ENCODE assay signal across 7 cellular contexts in genomic region chr16:29340779-29341438, GRCh38.
A peak's percentile ranks its signal among the peaks of the same experiment; 100 is the strongest.
DNase-seq lines count a peak whose midpoint lies in the region; TF ChIP-seq lines count a peak whose summit lies in the region.
"Not testable (repeated sequence)": the region's sequence is repeated elsewhere in the genome, so short reads cannot be mapped to it uniquely, and the experiment has no call there.

No MANE protein-coding gene starts in this region.

- not testable (repeated sequence) for H2BK15ac ChIP-seq in neuronal stem cell (ENCODE audit: low read length)

- H3K27ac ChIP-seq in BLaER1 treated with 17β-estradiol and CSF1 and Interleukin-3, amounts not matched to agents 10 nM and 100 nM, result peak overlapping the region in 1 of 11 experiments; percentile 71; a peak in 2 of 22 replicates
- H3K27ac ChIP-seq in Karpas-422 (ENCODE audit: low read length), result peak overlapping the region; percentile 96
- H3K27ac ChIP-seq in SU-DHL-6 (ENCODE audit: low read depth, low read length), result peak overlapping the region; percentile 23
- H3K27ac ChIP-seq in neuronal stem cell (replicated peaks; ENCODE audit: low read length), result not testable (repeated sequence)

- peaks cover 20 to 48% (median 39%) of the 10 kb centered on the region in 10 experiments for H3K4me1 ChIP-seq in BLaER1 treated with 17β-estradiol and CSF1 and Interleukin-3, amounts not matched to agents 10 nM and 100 nM
- peaks cover 46% of the 10 kb centered on the region for H3K4me1 ChIP-seq in Karpas-422 (ENCODE audit: low read length)
- H3K4me1 ChIP-seq in neuronal stem cell (ENCODE audit: control insufficient read depth in 2 of 2, insufficient read depth in 1 of 2, low read depth in 1 of 2, low read length in 2 of 2), result not testable (repeated sequence)

- not testable (repeated sequence) for H4K8ac ChIP-seq in neuronal stem cell (ENCODE audit: low read depth, low read length)

- H3K4ac ChIP-seq in neuronal stem cell (ENCODE audit: low read length), result not testable (repeated sequence)

- TF ChIP-seq CTCF in SU-DHL-6 (IDR thresholded peaks at IDR 0.05; ENCODE audit: insufficient read depth, low read length, poor library complexity, severe bottlenecking); fibroblast of the aortic adventitia (IDR thresholded peaks at IDR 0.05; ENCODE audit: insufficient read depth, low read length): not testable (repeated sequence)

- H3K14ac ChIP-seq in neuronal stem cell (ENCODE audit: low read length), result not testable (repeated sequence)

- H2BK12ac ChIP-seq in neuronal stem cell (ENCODE audit: low read length), result not testable (repeated sequence)

- H3K4me3 ChIP-seq in BLaER1 treated with 17β-estradiol and CSF1 and Interleukin-3, amounts not matched to agents 10 nM and 100 nM; Karpas-422 (ENCODE audit: low read length); SU-DHL-6 (ENCODE audit: insufficient read depth, low read length, poor library complexity, severe bottlenecking); fibroblast of the aortic adventitia (ENCODE audit: low read depth, low read length); neuronal stem cell (ENCODE audit: low read length in 2 of 2): not testable (repeated sequence)

- DNase-seq in ELF-1 (ENCODE audit: low read depth, low spot score) (peak; percentile 36), NCI-H69 (lab: John Stamatoyannopoulos, UW) (peak; percentile 16), fibroblast of the aortic adventitia (ENCODE audit: low read depth) (peak; percentile 27)
- DNase-seq in Karpas-422; neuronal stem cell (ENCODE audit: low spot score): not testable (repeated sequence)

- peak overlapping the region in 6 of 11 experiments; percentile 39 to 79 (median 77); a peak in 11 of 22 replicates for H3K4me2 ChIP-seq in BLaER1 treated with 17β-estradiol and CSF1 and Interleukin-3, amounts not matched to agents 10 nM and 100 nM
- H3K4me2 ChIP-seq in Karpas-422 (ENCODE audit: low read depth, low read length, poor library complexity, severe bottlenecking); SU-DHL-6 (ENCODE audit: low read depth, low read length, poor library complexity, severe bottlenecking); neuronal stem cell (ENCODE audit: insufficient read depth, low read length, poor library complexity, severe bottlenecking): not testable (repeated sequence)

- H3K79me2 ChIP-seq in Karpas-422 (ENCODE audit: low read length); SU-DHL-6 (ENCODE audit: insufficient read depth, low read length): not testable (repeated sequence)

- not testable (repeated sequence) for H3K36me3 ChIP-seq in BLaER1 treated with 17β-estradiol and CSF1 and Interleukin-3, amounts not matched to agents 10 nM and 100 nM; Karpas-422 (ENCODE audit: insufficient read depth, low read length); SU-DHL-6 (ENCODE audit: low read length); neuronal stem cell (replicated peaks in 1 of 2; ENCODE audit: control insufficient read depth in 2 of 2, insufficient read depth in 2 of 2, low read length in 2 of 2)

- H3K27me3 ChIP-seq in BLaER1 treated with 17β-estradiol and CSF1 and Interleukin-3, amounts not matched to agents 10 nM and 100 nM; Karpas-422 (ENCODE audit: low read length); SU-DHL-6 (ENCODE audit: low read length); neuronal stem cell (ENCODE audit: control insufficient read depth in 3 of 3, insufficient read depth in 3 of 3, low read depth in 1 of 3, low read length in 3 of 3): not testable (repeated sequence)

- H3K9me2 ChIP-seq in Karpas-422 (replicated peaks; ENCODE audit: insufficient read depth, low read length); SU-DHL-6 (replicated peaks; ENCODE audit: insufficient read depth, low read length): not testable (repeated sequence)

- not testable (repeated sequence) for H2AFZ ChIP-seq in Karpas-422 (ENCODE audit: low read length); SU-DHL-6 (ENCODE audit: low read depth, low read length, severe bottlenecking)
- H2AFZ ChIP-seq in neuronal stem cell (ENCODE audit: low read length), result peak overlapping the region; percentile 24

- H2AK5ac ChIP-seq in neuronal stem cell (ENCODE audit: low read depth, low read length), result not testable (repeated sequence)

- peaks cover 23% of the 10 kb centered on the region for H3F3A ChIP-seq in SU-DHL-6 (ENCODE audit: insufficient read depth)

- not testable (repeated sequence) for H3K18ac ChIP-seq in neuronal stem cell (ENCODE audit: low read length)

- H3K9ac ChIP-seq in BLaER1 treated with 17β-estradiol and CSF1 and Interleukin-3, amounts not matched to agents 10 nM and 100 nM; neuronal stem cell (ENCODE audit: low read depth, low read length, poor library complexity): not testable (repeated sequence)
- peak overlapping the region; percentile 49 for H3K9ac ChIP-seq in Karpas-422 (ENCODE audit: low read length)
- H3K9ac ChIP-seq in SU-DHL-6 (ENCODE audit: low read length), result peak overlapping the region; percentile 16; the same call in 1 of the 2 replicates

- H2BK120ac ChIP-seq in neuronal stem cell (ENCODE audit: low read depth, low read length), result not testable (repeated sequence)

- H3K79me1 ChIP-seq in neuronal stem cell (ENCODE audit: low read depth, low read length), result not testable (repeated sequence)

- not testable (repeated sequence) for H3K23ac ChIP-seq in neuronal stem cell (ENCODE audit: low read depth, low read length, poor library complexity)

- no CpG with 5 or more reads among the region's 9 CpGs for WGBS in neuronal stem cell (ENCODE audit: extremely low coverage in 2 of 2, insufficient read length in 2 of 2, insufficient replicate concordance in 1 of 2), 2 donors

- not testable (repeated sequence) for H4K91ac ChIP-seq in neuronal stem cell (ENCODE audit: low read depth, low read length, poor library complexity)

- not testable (repeated sequence) for H4K20me1 ChIP-seq in BLaER1 treated with 17β-estradiol and CSF1 and Interleukin-3, amounts not matched to agents 10 nM and 100 nM; Karpas-422 (ENCODE audit: insufficient read depth, low read depth, low read length); SU-DHL-6 (ENCODE audit: low read depth, low read length)

- not testable (repeated sequence) for H2BK5ac ChIP-seq in neuronal stem cell (ENCODE audit: low read length)

- H3K9me3 ChIP-seq in BLaER1 treated with 17β-estradiol and CSF1 and Interleukin-3, amounts not matched to agents 10 nM and 100 nM (replicated peaks in 1 of 11); Karpas-422 (ENCODE audit: low read length); SU-DHL-6 (ENCODE audit: insufficient read depth, low read length); neuronal stem cell (replicated peaks in 1 of 2; ENCODE audit: control insufficient read depth in 2 of 2, insufficient read depth in 1 of 2, low read depth in 1 of 2, low read length in 2 of 2): not testable (repeated sequence)
